In the genomic region with DNA sequence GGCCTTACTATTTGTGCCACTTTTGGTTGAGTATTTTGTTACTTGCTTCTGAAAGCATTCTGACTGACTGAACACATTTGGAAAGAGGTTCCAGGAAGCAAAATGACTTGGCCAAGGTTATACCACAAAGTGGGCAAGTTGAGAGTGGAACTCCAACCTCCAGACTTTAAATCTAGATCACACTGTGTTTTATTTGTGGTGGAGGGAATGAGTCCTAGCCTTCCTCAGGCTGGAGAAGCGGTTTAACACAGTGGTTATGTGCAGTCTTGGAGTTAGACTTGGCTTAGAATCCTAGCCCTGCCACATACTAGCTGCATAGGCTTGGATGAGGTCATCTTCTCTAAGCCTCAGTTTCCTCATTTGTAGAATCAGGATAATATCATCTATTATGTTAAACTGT, we compare ENCODE assay signal across 1 cellular context.
TF ChIP-seq lines count a peak whose summit lies in the region.

No MANE protein-coding gene starts in this region.

TF ChIP-seq in endothelial cell of umbilical vein, 7 proteins besides CTCF, POLR2A, EP300 and RAD21:
- no peak for TF ChIP-seq POLR2AphosphoS5 (IDR thresholded peaks at IDR 0.05; ENCODE audit: insufficient read depth, low read depth, low read length)
- TF ChIP-seq EZH2 (IDR thresholded peaks at IDR 0.05; ENCODE audit: borderline replicate concordance, low read depth, low read length, severe bottlenecking) = no peak
- TF ChIP-seq GATA2 (IDR thresholded peaks at IDR 0.05; ENCODE audit: insufficient read depth, insufficient read length, low read depth, low read length) = no peak
- no peak for TF ChIP-seq FOS (IDR thresholded peaks at IDR 0.05; ENCODE audit: borderline replicate concordance, insufficient read depth, low read length)
- no peak for TF ChIP-seq JUN (IDR thresholded peaks at IDR 0.05; ENCODE audit: borderline replicate concordance, insufficient read depth, insufficient read length, low read depth)
- TF ChIP-seq, protein P1, sequence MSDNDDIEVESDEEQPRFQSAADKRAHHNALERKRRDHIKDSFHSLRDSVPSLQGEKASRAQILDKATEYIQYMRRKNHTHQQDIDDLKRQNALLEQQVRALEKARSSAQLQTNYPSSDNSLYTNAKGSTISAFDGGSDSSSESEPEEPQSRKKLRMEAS (IDR thresholded peaks at IDR 0.05; ENCODE audit: insufficient read depth, insufficient read length) = no peak
- TF ChIP-seq MYC (IDR thresholded peaks at IDR 0.05; ENCODE audit: low read depth, low read length) = no peak
